In genomic region chr3:141052570-141053069, GRCh38 we compare ENCODE assay signal across 9 cellular contexts. TPM values are rescaled to one million over a fixed set of nuclear protein-coding genes. Genes with fewer than 3 reads are reported as not detected.
DNase-seq lines count a peak whose midpoint lies in the region; ATAC-seq, FAIRE-seq and TF ChIP-seq lines count a peak whose summit lies in the region.
"Had no signal": no experiment of that assay in that cellular context is flagged by ENCODE, and none has a peak within 500 bp of the region (broad histone marks: within the 10 kb centered on the region; RNA-seq: fewer than 3 reads in every experiment).

No MANE protein-coding gene starts in this region.

- H3K36me3 ChIP-seq in bronchial epithelial cell (ENCODE audit: control insufficient read depth, insufficient read depth, low read length), result no peaks in the 10 kb centered on the region
- no peaks in the 10 kb centered on the region for H3K36me3 ChIP-seq in muscle layer of colon (ENCODE audit: insufficient read depth, low read length)
- no peaks in the 10 kb centered on the region for H3K36me3 ChIP-seq in thyroid gland

- WGBS in thyroid gland, 2 donors, result 2 to 7% methylated on average over 19 to 29 of the region's 32 CpGs

- no peak overlapping the region for H3K27ac ChIP-seq in muscle layer of colon (ENCODE audit: low read depth, low read length)
- no peak overlapping the region for H3K27ac ChIP-seq in thyroid gland

- FAIRE-seq in bronchial epithelial cell (lab: Jason Lieb, UNC), result no peak

- intact Hi-C loops in Right ventricle myocardium inferior (cut with DNase I), result loop anchor here (5.0 kb wide), 1 partner anchor 40 kb away; no protein-coding TSS in a partner anchor
- intact Hi-C loops in cardiac septum (cut with DNase I), result loop anchor here (5.0 kb wide), 2 partner anchors 40 kb away; no protein-coding TSS in a partner anchor
- intact Hi-C loops in thyroid gland (cut with DNase I), result no loop called here

- DNase-seq in Right ventricle myocardium inferior (ENCODE audit: missing footprints) (peak; percentile 67), cardiac septum (ENCODE audit: low spot score) (no peak), bronchial epithelial cell (ENCODE audit: low read depth) (no peak), thyroid gland (no peak)
- no peak for DNase-seq in activated effector memory CD4-positive, alpha-beta T cell treated with Interleukin-2 at 50 U/mL for 16 hours
- DNase-seq in stimulated activated CD4-positive, alpha-beta T cell treated with anti-CD3 and anti-CD28 coated beads, Interleukin-2, amount 100 ng/mL, for 24 hours, result no peak
- DNase-seq in stimulated activated CD4-positive, alpha-beta T cell treated with anti-CD3 and anti-CD28 coated beads, Interleukin-4, amount 100 ng/mL, for 1 hour, result no peak

- H3K27me3 ChIP-seq in bronchial epithelial cell (ENCODE audit: control insufficient read depth, insufficient read depth, low read length) (peaks cover 25% of the 10 kb centered on the region), muscle layer of colon (ENCODE audit: control insufficient read depth in 1 of 2, insufficient read depth in 2 of 2, low read length in 2 of 2) (peaks cover 7 to 28% of the 10 kb centered on the region in 2 donors), thyroid gland (peaks cover 5% of the 10 kb centered on the region)

- no peak overlapping the region for H3K9ac ChIP-seq in muscle layer of colon (ENCODE audit: low read length)

- H3K4me3 ChIP-seq in bronchial epithelial cell (ENCODE audit: low read depth, low read length) (peak overlapping the region; percentile 15), muscle layer of colon (ENCODE audit: low read depth in 1 of 2, low read length in 2 of 2) (peak overlapping the region; percentile 58 to 68), thyroid gland (replicated peaks in 1 of 3) (peak overlapping the region in 1 of 3 donors; percentile 4)

- peak; percentile 24 for ATAC-seq in Right ventricle myocardium inferior

- TF ChIP-seq CTCF in bronchial epithelial cell (IDR thresholded peaks at IDR 0.05; ENCODE audit: insufficient read depth, low read length, severe bottlenecking), result no peak
- TF ChIP-seq CTCF in thyroid gland (IDR thresholded peaks at IDR 0.05), result no peak

- no peak for TF ChIP-seq POLR2A in thyroid gland (IDR thresholded peaks at IDR 0.05)

- H3K4me1 ChIP-seq in muscle layer of colon (ENCODE audit: insufficient read depth, low read length), result peaks cover 8% of the 10 kb centered on the region
- H3K4me1 ChIP-seq in thyroid gland, result peaks cover 6 to 18% of the 10 kb centered on the region in 2 donors

- H3K9me3 ChIP-seq in muscle layer of colon (ENCODE audit: low read length) (no peaks in the 10 kb centered on the region), thyroid gland (no peaks in the 10 kb centered on the region)

RNA-seq across cellular contexts. Expression of gene SPSB4, which starts 1.5 kb away (rescaled TPM):
- total RNA-seq in Right ventricle myocardium inferior (7.1 TPM), cardiac septum (4.9 TPM), bronchial epithelial cell (0.26 and 0.38 TPM in 2 replicates), thyroid gland (1 to 10 TPM in 1 of 4 donors, not detected in 3; 1.2 TPM)
- total RNA-seq: T-helper 1 cell treated with Interleukin-12 subunit alpha and Interleukin-12 subunit beta and Interleukin-4 antibody, amounts not matched to agents 30 ng/mL and 1 ng/mL, for 36 hours had no signal
